In the genomic region with DNA sequence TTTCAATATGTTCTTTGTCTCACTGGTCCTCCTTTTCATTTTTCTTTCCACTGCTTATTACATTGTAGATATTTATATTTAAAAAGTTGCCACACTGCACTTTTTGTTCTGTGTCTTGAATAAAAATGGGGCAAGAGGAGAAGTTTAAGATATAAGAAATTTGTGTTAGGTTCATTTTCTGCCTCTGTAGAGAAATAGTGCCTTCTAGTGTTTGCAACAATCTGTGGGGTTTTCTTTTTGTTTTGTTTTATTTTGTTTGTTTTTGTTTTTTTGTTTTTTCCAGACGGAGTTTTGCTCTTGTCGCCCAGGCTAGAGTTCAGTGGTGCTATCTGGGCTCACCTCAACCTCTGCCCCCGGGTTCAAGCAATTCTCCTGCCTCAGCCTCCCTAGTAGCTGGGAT, we compare ENCODE assay signal across 15 cellular contexts. TPM values are rescaled to one million over a fixed set of nuclear protein-coding genes. Genes with fewer than 3 reads are reported as not detected.
DNase-seq lines count a peak whose midpoint lies in the region; ATAC-seq and TF ChIP-seq lines count a peak whose summit lies in the region.
"Had no signal": no experiment of that assay in that cellular context is flagged by ENCODE, and none has a peak within 500 bp of the region (broad histone marks: within the 10 kb centered on the region; RNA-seq: fewer than 3 reads in every experiment).

No MANE protein-coding gene starts in this region.

- no peak overlapping the region for H3K27ac ChIP-seq in cardiac muscle cell
- H3K27ac ChIP-seq: dorsolateral prefrontal cortex had no signal

- DNase-seq in cardiac muscle cell (ENCODE audit: low read depth in 1 of 2, low spot score in 1 of 2) (no peak), Right ventricle myocardium inferior (ENCODE audit: missing footprints) (no peak), adipocyte (ENCODE audit: low read depth) (peak; percentile 52), fibroblast of peridontal ligament (ENCODE audit: extremely low read depth) (peak; percentile 48), anterior cingulate cortex (lab: John Stamatoyannopoulos, UW) (no peak), DMS 273 (lab: John Stamatoyannopoulos, UW; ENCODE audit: unreplicated experiment) (no peak), ecto neural progenitor cell (ENCODE audit: low spot score) (no peak), AG08396 (ENCODE audit: low spot score) (no peak)
- DNase-seq: activated naive CD4-positive, alpha-beta T cell treated with anti-CD3 and anti-CD28 coated beads, Interleukin-2, amount 10 ng/mL, durations not matched to agents 7 days and 5 days; DMS153; dorsolateral prefrontal cortex; left cardiac atrium; NCI-H1105 treated with DMSO at 0.1 percent for 48 hours; SHP77; trophoblast cell had no signal

- H3K9me3 ChIP-seq in cardiac muscle cell (ENCODE audit: low read depth) (no peaks in the 10 kb centered on the region), adipocyte (ENCODE audit: control insufficient read depth, low read length) (no peaks in the 10 kb centered on the region)

- no peak for ATAC-seq in Right ventricle myocardium inferior
- ATAC-seq: left cardiac atrium had no signal

- H3K9ac ChIP-seq in adipocyte (ENCODE audit: low read length) = no peak overlapping the region

- H3K36me3 ChIP-seq in cardiac muscle cell = no peaks in the 10 kb centered on the region
- H3K36me3 ChIP-seq in adipocyte (ENCODE audit: control insufficient read depth, insufficient read depth, low read length, severe bottlenecking) = no peaks in the 10 kb centered on the region

- H3K27me3 ChIP-seq in cardiac muscle cell (no peaks in the 10 kb centered on the region), adipocyte (replicated peaks; ENCODE audit: control insufficient read depth, insufficient read depth, low read length) (no peaks in the 10 kb centered on the region)
- H3K27me3 ChIP-seq: dorsolateral prefrontal cortex had no signal

- H3K4me1 ChIP-seq in cardiac muscle cell (ENCODE audit: low read depth) (no peaks in the 10 kb centered on the region), adipocyte (ENCODE audit: control insufficient read depth, insufficient read depth, low read length) (peaks cover 26% of the 10 kb centered on the region)

- H3K4me3 ChIP-seq in cardiac muscle cell (no peak overlapping the region), adipocyte (ENCODE audit: low read length) (no peak overlapping the region)
- H3K4me3 ChIP-seq: dorsolateral prefrontal cortex had no signal

- intact Hi-C loops in Right ventricle myocardium inferior (cut with DNase I) = no loop called here

- peak; percentile 51 for TF ChIP-seq CTCF in cardiac muscle cell (IDR thresholded peaks at IDR 0.05; ENCODE audit: low read depth, low read length)

RNA-seq across cellular contexts. Expression of gene SMIM14, which starts 20.1 kb away (rescaled TPM):
- 4.5 and 5.2 TPM in 2 replicates for total RNA-seq in cardiac muscle cell
- polyA plus RNA-seq in cardiac muscle cell = 35.9 and 48.8 TPM in 2 replicates
- total RNA-seq in Right ventricle myocardium inferior = 11.0 TPM

RNA-seq across cellular contexts. Expression of gene UBE2K, which starts 39.2 kb away (rescaled TPM):
- total RNA-seq in cardiac muscle cell (12.5 and 52.5 TPM in 2 replicates), Right ventricle myocardium inferior (56.6 TPM)
- polyA plus RNA-seq in cardiac muscle cell = 52.0 and 71.6 TPM in 2 replicates

Comparison
In these comparisons a context has a peak if more than half of its experiments do, and no peak if none do; other contexts are left out.
1. DNase-seq: peak in adipocyte (single experiment) and fibroblast of peridontal ligament (single experiment); none in cardiac muscle cell (0 of 2), Right ventricle myocardium inferior (single experiment), anterior cingulate cortex (0 of 58), DMS 273 (single experiment), ecto neural progenitor cell (single experiment) and AG08396 (single experiment).